39 cellular contexts compared by ENCODE assay signal in the genomic region with DNA sequence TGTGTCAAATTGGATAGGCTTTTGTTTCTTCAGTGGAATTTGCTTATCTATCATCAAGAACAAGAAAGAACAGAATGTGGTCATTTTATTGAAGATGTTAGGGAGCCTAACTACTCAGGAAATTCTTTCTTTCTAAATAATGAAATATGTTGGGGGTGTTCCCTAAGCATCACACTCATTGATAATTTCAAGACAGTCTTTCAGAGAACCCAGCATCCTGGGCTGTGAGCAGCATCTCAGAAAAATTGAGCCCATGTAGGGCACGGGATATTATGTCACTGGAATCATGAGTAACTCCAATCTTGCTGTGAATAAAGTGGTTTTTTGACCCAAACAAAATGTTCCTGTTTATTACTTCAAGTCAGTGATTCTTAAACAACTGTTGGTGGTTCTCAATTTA. TPM values are rescaled to one million over a fixed set of nuclear protein-coding genes. Genes with fewer than 3 reads are reported as not detected.
"Had no signal": no experiment of that assay in that cellular context is flagged by ENCODE, and none has a peak within 500 bp of the region (broad histone marks: within the 10 kb centered on the region; RNA-seq: fewer than 3 reads in every experiment).

No MANE protein-coding gene starts in this region.

- H3K36me3 Mint-ChIP-seq: activated CD4-positive, alpha-beta memory T cell treated with anti-CD3 and anti-CD28 coated beads for 36 hours; activated naive CD4-positive, alpha-beta T cell treated with anti-CD3 and anti-CD28 coated beads, Interleukin-2, amount 50 U/mL, for 72 hours; activated naive CD8-positive, alpha-beta T cell treated with anti-CD3 and anti-CD28 coated beads for 36 hours had no signal

- H3K27ac ChIP-seq: adrenal gland, ascending aorta, body of pancreas, brain microvascular endothelial cell, breast epithelium, VCaP had no signal

- H3K27me3 ChIP-seq: adrenal gland, ascending aorta, body of pancreas, brain microvascular endothelial cell, breast epithelium had no signal

- H3K4me1 ChIP-seq: adrenal gland, ascending aorta, body of pancreas, breast epithelium had no signal

- H3K36me3 ChIP-seq: adrenal gland, ascending aorta, brain microvascular endothelial cell, breast epithelium had no signal

- H3K4me1 Mint-ChIP-seq: activated B cell treated with CpG ODN at 0.5 μM for 24 hours; activated CD4-positive, alpha-beta T cell treated with anti-CD3 and anti-CD28 coated beads for 36 hours; activated CD4-positive, alpha-beta T cell treated with anti-CD3 and anti-CD28 coated beads, Interleukin-2, amount 10 ng/mL, durations not matched to agents 7 days and 5 days; activated naive CD8-positive, alpha-beta T cell treated with anti-CD3 and anti-CD28 coated beads for 36 hours; activated T-helper 17 cell treated with anti-CD3 and anti-CD28 coated beads, Interleukin-2, amount 50 U/mL, for 72 hours had no signal

- FAIRE-seq: TTC549 had no signal

- H3K9me3 Mint-ChIP-seq: activated B cell treated with CpG ODN at 0.5 μM for 24 hours; activated CD4-positive, alpha-beta memory T cell treated with anti-CD3 and anti-CD28 coated beads for 36 hours; activated CD4-positive, alpha-beta T cell treated with anti-CD3 and anti-CD28 coated beads, Interleukin-2, amount 10 ng/mL, durations not matched to agents 7 days and 5 days; activated CD8-positive, alpha-beta T cell treated with anti-CD3 and anti-CD28 coated beads for 36 hours; activated naive CD4-positive, alpha-beta T cell treated with anti-CD3 and anti-CD28 coated beads for 36 hours; activated naive CD4-positive, alpha-beta T cell treated with anti-CD3 and anti-CD28 coated beads, Interleukin-2, amount 50 U/mL, for 72 hours; activated naive CD8-positive, alpha-beta T cell treated with anti-CD3 and anti-CD28 coated beads for 36 hours; activated T-cell treated with anti-CD3 and anti-CD28 coated beads, Interleukin-2, amount 50 U/mL, for 4 hours; activated T-cell treated with anti-CD3 and anti-CD28 coated beads, Interleukin-2, amount 50 U/mL, for 72 hours; activated T-helper 1 cell treated with anti-CD3 and anti-CD28 coated beads, Interleukin-12 subunit alpha, Interleukin-12 subunit beta, Interleukin-2, Interleukin-4 antibody, amounts not matched to agents 30 ng/mL and 10 ng/mL and 1 ng/mL, durations not matched to agents 14 hours and 24 hours and 36 hours; activated T-helper 17 cell treated with anti-CD3 and anti-CD28 coated beads, Interleukin-2, amount 50 U/mL, for 72 hours; T-helper 1 cell treated with Interleukin-12 subunit alpha and Interleukin-12 subunit beta and Interleukin-4 antibody, amounts not matched to agents 30 μg/mL and 1 μg/mL, for 36 hours; T-helper 2 cell treated with Interferon-gamma antibody and Interleukin-4, amounts not matched to agents 5 μg/mL and 100 μg/mL, for 36 hours had no signal

- H3K4me3 ChIP-seq: adrenal gland, ascending aorta, body of pancreas, breast epithelium had no signal

- H3K4me3 Mint-ChIP-seq: activated B cell treated with CpG ODN at 0.5 μM for 24 hours; activated CD4-positive, alpha-beta memory T cell treated with anti-CD3 and anti-CD28 coated beads for 36 hours; activated CD4-positive, alpha-beta T cell treated with anti-CD3 and anti-CD28 coated beads for 36 hours; activated CD4-positive, alpha-beta T cell treated with anti-CD3 and anti-CD28 coated beads, Interleukin-2, amount 10 ng/mL, durations not matched to agents 7 days and 5 days; activated CD8-positive, alpha-beta T cell treated with anti-CD3 and anti-CD28 coated beads for 36 hours; activated naive CD4-positive, alpha-beta T cell treated with anti-CD3 and anti-CD28 coated beads for 36 hours; activated naive CD8-positive, alpha-beta T cell treated with anti-CD3 and anti-CD28 coated beads for 36 hours; activated T-cell treated with anti-CD3 and anti-CD28 coated beads, Interleukin-2, amount 50 U/mL, for 4 hours; activated T-cell treated with anti-CD3 and anti-CD28 coated beads, Interleukin-2, amount 50 U/mL, for 72 hours; activated T-helper 1 cell treated with anti-CD3 and anti-CD28 coated beads, Interleukin-12 subunit alpha, Interleukin-12 subunit beta, Interleukin-2, Interleukin-4 antibody, amounts not matched to agents 30 ng/mL and 10 ng/mL and 1 ng/mL, durations not matched to agents 14 hours and 24 hours and 36 hours; activated T-helper 17 cell treated with anti-CD3 and anti-CD28 coated beads, Interleukin-2, amount 50 U/mL, for 72 hours; T-helper 1 cell treated with Interleukin-12 subunit alpha and Interleukin-12 subunit beta and Interleukin-4 antibody, amounts not matched to agents 30 μg/mL and 1 μg/mL, for 36 hours; T-helper 2 cell treated with Interferon-gamma antibody and Interleukin-4, amounts not matched to agents 5 μg/mL and 100 μg/mL, for 36 hours had no signal

- H3K9me3 ChIP-seq: adrenal gland, ascending aorta, body of pancreas, breast epithelium had no signal

- DNase-seq: activated B cell treated with CpG ODN at 0.5 μM for 24 hours; activated CD4-positive, alpha-beta memory T cell treated with anti-CD3 and anti-CD28 coated beads for 36 hours; activated CD4-positive, alpha-beta T cell treated with anti-CD3 and anti-CD28 coated beads for 1 hour; activated CD4-positive, alpha-beta T cell treated with anti-CD3 and anti-CD28 coated beads for 36 hours; activated CD4-positive, alpha-beta T cell treated with anti-CD3 and anti-CD28 coated beads for 48 hours; activated CD4-positive, alpha-beta T cell treated with anti-CD3 and anti-CD28 coated beads, Interleukin-2, amount 10 ng/mL, durations not matched to agents 7 days and 5 days; activated CD8-positive, alpha-beta memory T cell treated with anti-CD3 and anti-CD28 coated beads, Interleukin-2, amount 50 U/mL, for 4 hours; activated CD8-positive, alpha-beta T cell treated with anti-CD3 and anti-CD28 coated beads for 36 hours; activated effector memory CD4-positive, alpha-beta T cell treated with anti-CD3 and anti-CD28 coated beads, Interleukin-2, amount 50 U/mL, for 16 hours; activated gamma-delta T cell treated with Interleukin-2 at 50 U/mL for 16 hours; activated naive CD4-positive, alpha-beta T cell; activated naive CD4-positive, alpha-beta T cell treated with anti-CD3 and anti-CD28 coated beads for 36 hours; activated naive CD4-positive, alpha-beta T cell treated with anti-CD3 and anti-CD28 coated beads, Interleukin-2, amount 50 U/mL, for 16 hours; activated naive CD8-positive, alpha-beta T cell treated with anti-CD3 and anti-CD28 coated beads for 36 hours; activated T-cell treated with anti-CD3 and anti-CD28 coated beads for 4 hours; activated T-cell treated with anti-CD3 and anti-CD28 coated beads, Interleukin-2, amount 50 U/mL, for 1 hour; activated T-cell treated with anti-CD3 and anti-CD28 coated beads, Interleukin-2, amount 50 U/mL, for 4 hours; activated T-cell treated with anti-CD3 and anti-CD28 coated beads, Interleukin-2, amount 50 U/mL, for 72 hours; adrenal gland; amygdala; anterior cingulate cortex; body of pancreas; brain microvascular endothelial cell; central memory CD4-positive, alpha-beta T cell; T-helper 1 cell; T-helper 2 cell; T-helper 9 cell had no signal

- H3K27ac Mint-ChIP-seq: activated B cell treated with CpG ODN at 0.5 μM for 24 hours; activated CD4-positive, alpha-beta memory T cell treated with anti-CD3 and anti-CD28 coated beads for 36 hours; activated CD4-positive, alpha-beta T cell treated with anti-CD3 and anti-CD28 coated beads for 36 hours; activated CD4-positive, alpha-beta T cell treated with anti-CD3 and anti-CD28 coated beads, Interleukin-2, amount 10 ng/mL, durations not matched to agents 7 days and 5 days; activated CD8-positive, alpha-beta T cell treated with anti-CD3 and anti-CD28 coated beads for 36 hours; activated naive CD4-positive, alpha-beta T cell treated with anti-CD3 and anti-CD28 coated beads for 36 hours; activated naive CD4-positive, alpha-beta T cell treated with anti-CD3 and anti-CD28 coated beads, Interleukin-2, amount 50 U/mL, for 72 hours; activated naive CD8-positive, alpha-beta T cell treated with anti-CD3 and anti-CD28 coated beads for 36 hours; activated T-cell treated with anti-CD3 and anti-CD28 coated beads, Interleukin-2, amount 50 U/mL, for 72 hours; activated T-helper 1 cell treated with anti-CD3 and anti-CD28 coated beads, Interleukin-12 subunit alpha, Interleukin-12 subunit beta, Interleukin-2, Interleukin-4 antibody, amounts not matched to agents 30 ng/mL and 10 ng/mL and 1 ng/mL, durations not matched to agents 14 hours and 24 hours and 36 hours; activated T-helper 17 cell treated with anti-CD3 and anti-CD28 coated beads, Interleukin-2, amount 50 U/mL, for 72 hours; T-helper 1 cell treated with Interleukin-12 subunit alpha and Interleukin-12 subunit beta and Interleukin-4 antibody, amounts not matched to agents 30 μg/mL and 1 μg/mL, for 36 hours; T-helper 2 cell treated with Interferon-gamma antibody and Interleukin-4, amounts not matched to agents 5 μg/mL and 100 μg/mL, for 36 hours had no signal

RNA-seq across cellular contexts. Expression of a gene that starts 27.3 kb away (rescaled TPM):
- total RNA-seq: activated B cell treated with CpG ODN at 0.5 μM for 24 hours; activated CD4-positive, alpha-beta memory T cell treated with anti-CD3 and anti-CD28 coated beads for 36 hours; activated CD4-positive, alpha-beta T cell treated with anti-CD3 and anti-CD28 coated beads for 36 hours; activated CD4-positive, alpha-beta T cell treated with anti-CD3 and anti-CD28 coated beads, Interleukin-2, amount 10 ng/mL, durations not matched to agents 7 days and 5 days; activated CD8-positive, alpha-beta memory T cell treated with anti-CD3 and anti-CD28 coated beads for 36 hours; activated CD8-positive, alpha-beta T cell treated with anti-CD3 and anti-CD28 coated beads for 36 hours; activated naive CD4-positive, alpha-beta T cell treated with anti-CD3 and anti-CD28 coated beads for 36 hours; activated naive CD4-positive, alpha-beta T cell treated with anti-CD3 and anti-CD28 coated beads, Interleukin-2, amount 50 U/mL, for 72 hours; activated naive CD8-positive, alpha-beta T cell treated with anti-CD3 and anti-CD28 coated beads for 36 hours; activated T-helper 1 cell treated with anti-CD3 and anti-CD28 coated beads, Interleukin-12 subunit alpha, Interleukin-12 subunit beta, Interleukin-2, Interleukin-4 antibody, amounts not matched to agents 30 ng/mL and 10 ng/mL and 1 ng/mL, durations not matched to agents 14 hours and 24 hours and 36 hours; activated T-helper 17 cell treated with anti-CD3 and anti-CD28 coated beads, Interleukin-2, amount 50 U/mL, for 72 hours; ascending aorta; cardiac septum; cerebellum had no signal
